ENCODE assay signal across 33 cellular contexts in genomic region chr5:98576275-98576674, GRCh38.
"Had no signal": no experiment of that assay in that cellular context is flagged by ENCODE, and none has a peak within 500 bp of the region (broad histone marks: within the 10 kb centered on the region; RNA-seq: fewer than 3 reads in every experiment).

No MANE protein-coding gene starts in this region.

- H3K4me2 ChIP-seq: smooth muscle cell had no signal

- H3K4me1 Mint-ChIP-seq: endodermal cell; memory B cell; mesothelial cell of epicardium; naive B cell; stimulated activated naive CD8-positive, alpha-beta T cell treated with anti-CD3 and anti-CD28 coated beads, Interleukin-15, amount 100 ng/mL, for 72 hours had no signal

- H3K36me3 Mint-ChIP-seq: memory B cell, mesothelial cell of epicardium, naive B cell had no signal

- FAIRE-seq: islet of Langerhans, pancreas had no signal

- H3K4me1 ChIP-seq: colonic mucosa, foreskin keratinocyte, heart right ventricle, pancreas, upper lobe of right lung, uterus had no signal

- ATAC-seq: foreskin keratinocyte; gastroesophageal sphincter; heart right ventricle; left ventricle myocardium superior; mucosa of descending colon; pancreas; sciatic nerve; stimulated activated naive CD8-positive, alpha-beta T cell treated with anti-CD3 and anti-CD28 coated beads, Interleukin-15, amount 100 ng/mL, for 72 hours; upper lobe of right lung had no signal

- H3K4me3 Mint-ChIP-seq: dendritic cell treated with granulocyte-macrophage colony-stimulating factor and Interleukin-4, amounts not matched to agents 40 ng/mL and 50 ng/mL, for 4 days; endodermal cell; memory B cell; mesothelial cell of epicardium; naive B cell; nephron; stimulated activated naive CD8-positive, alpha-beta T cell treated with anti-CD3 and anti-CD28 coated beads, Interleukin-15, amount 100 ng/mL, for 72 hours had no signal

- H3K27me3 ChIP-seq: colonic mucosa, esophagus muscularis mucosa, foreskin keratinocyte, gastroesophageal sphincter, heart right ventricle, pancreas, suprapubic skin, transverse colon, upper lobe of right lung, uterus had no signal

- H3K36me3 ChIP-seq: colonic mucosa, esophagus muscularis mucosa, gastroesophageal sphincter, heart right ventricle, pancreas, suprapubic skin, transverse colon, upper lobe of right lung, uterus had no signal

- DNase-seq: colonic mucosa; effector CD8-positive, alpha-beta T cell; endodermal cell; foreskin keratinocyte; glutamatergic neuron; heart right ventricle; hippocampal formation; left ventricle myocardium superior; naive B cell; occipital lobe; retina; stimulated activated CD4-positive, alpha-beta T cell treated with anti-CD3 and anti-CD28 coated beads, Interleukin-12 subunit alpha, Interleukin-12 subunit beta, amount 100 ng/mL, for 4 hours; stimulated activated CD4-positive, alpha-beta T cell treated with anti-CD3 and anti-CD28 coated beads, Interleukin-1b, Interleukin-23, amount 100 ng/mL, for 48 hours; stimulated activated CD4-positive, alpha-beta T cell treated with anti-CD3 and anti-CD28 coated beads, Interleukin-4, amount 100 ng/mL, for 1 hour; stimulated activated CD8-positive, alpha-beta memory T cell treated with anti-CD3 and anti-CD28 coated beads, Interleukin-4, amount 100 ng/mL, for 48 hours; stimulated activated naive CD4-positive, alpha-beta T cell; stimulated activated naive CD8-positive, alpha-beta T cell treated with anti-CD3 and anti-CD28 coated beads, Interleukin-15, amount 100 ng/mL, for 72 hours; transverse colon; upper lobe of right lung; uterus had no signal

- H3K27ac Mint-ChIP-seq: dendritic cell treated with granulocyte-macrophage colony-stimulating factor and Interleukin-4, amounts not matched to agents 40 ng/mL and 50 ng/mL, for 4 days; endodermal cell; memory B cell; mesothelial cell of epicardium; naive B cell; nephron; stimulated activated naive CD8-positive, alpha-beta T cell treated with anti-CD3 and anti-CD28 coated beads, Interleukin-15, amount 100 ng/mL, for 72 hours had no signal

- H3K4me3 ChIP-seq: colonic mucosa, esophagus muscularis mucosa, gastroesophageal sphincter, heart right ventricle, lung, mucosa of descending colon, pancreas, smooth muscle cell, suprapubic skin, transverse colon, upper lobe of right lung, uterus had no signal

- H3K9me3 Mint-ChIP-seq: dendritic cell treated with granulocyte-macrophage colony-stimulating factor and Interleukin-4, amounts not matched to agents 40 ng/mL and 50 ng/mL, for 4 days; memory B cell; mesothelial cell of epicardium; nephron; stimulated activated naive CD8-positive, alpha-beta T cell treated with anti-CD3 and anti-CD28 coated beads, Interleukin-15, amount 100 ng/mL, for 72 hours had no signal

- H3K27me3 Mint-ChIP-seq: dendritic cell treated with granulocyte-macrophage colony-stimulating factor and Interleukin-4, amounts not matched to agents 40 ng/mL and 50 ng/mL, for 4 days; naive B cell had no signal

- H3K9me3 ChIP-seq: colonic mucosa, esophagus muscularis mucosa, gastroesophageal sphincter, mucosa of descending colon, pancreas, suprapubic skin, transverse colon, upper lobe of right lung, uterus had no signal

- H3K27ac ChIP-seq: colonic mucosa, esophagus muscularis mucosa, foreskin keratinocyte, gastroesophageal sphincter, heart right ventricle, pancreas, suprapubic skin, transverse colon, upper lobe of right lung, uterus had no signal
